Comparison of ENCODE assay signal across 12 cellular contexts in genomic region chr11:68331338-68331947, GRCh38. TPM values are rescaled to one million over a fixed set of nuclear protein-coding genes. Genes with fewer than 3 reads are reported as not detected.
DNase-seq lines count a peak whose midpoint lies in the region; ATAC-seq and TF ChIP-seq lines count a peak whose summit lies in the region.
"Had no signal": no experiment of that assay in that cellular context is flagged by ENCODE, and none has a peak within 500 bp of the region (broad histone marks: within the 10 kb centered on the region; RNA-seq: fewer than 3 reads in every experiment).

No MANE protein-coding gene starts in this region.

- H4K12ac ChIP-seq in trophoblast cell (ENCODE audit: low read depth, low read length), result no peak overlapping the region

- H2BK120ac ChIP-seq in trophoblast cell (ENCODE audit: insufficient read depth, low read length, poor library complexity), result no peak overlapping the region

- no CpG with 5 or more reads among the region's 14 CpGs for WGBS in trophoblast cell (ENCODE audit: extremely low coverage, insufficient coverage, insufficient read length)

- no peak overlapping the region for H3K23ac ChIP-seq in trophoblast cell (ENCODE audit: low read length)

- CTCF ChIA-PET in CD8-positive, alpha-beta memory T cell (lab: Charles Lee), result interaction anchor here (1.5 kb wide), 1 partner anchor 74 kb away, joined by 4 read pairs; no protein-coding TSS in a partner anchor
- CTCF ChIA-PET in T-cell (lab: Charles Lee), result interaction anchor here in 1 of 2 donors (0.6 kb wide), 2 partner anchors 16 to 1536 kb away, joined by 4 to 5 read pairs; no protein-coding TSS in a partner anchor

- in situ Hi-C loops in GM13977 (cut with MboI; ENCODE audit: low pct_unique_long_range_greater_than_20kb, low sequenced_read_pairs, unreplicated experiment), result no loop called here

- H3K4me1 ChIP-seq in CD8-positive, alpha-beta memory T cell (ENCODE audit: insufficient read depth, low read length), result peaks cover 62% of the 10 kb centered on the region
- H3K4me1 ChIP-seq in trophoblast cell (ENCODE audit: control insufficient read depth in 1 of 2, insufficient read depth in 2 of 2, low read length in 2 of 2), result peaks cover 20 to 31% of the 10 kb centered on the region in 2 experiments

- H3K4me3 ChIP-seq in CD8-positive, alpha-beta memory T cell (ENCODE audit: low read length), result no peak overlapping the region
- peak overlapping the region; percentile 34 for H3K4me3 ChIP-seq in trophoblast cell (ENCODE audit: low read depth, low read length)

- H3K27me3 Mint-ChIP-seq in CD8-positive, alpha-beta memory T cell, result peaks cover 1 to 4% of the 10 kb centered on the region in 2 donors
- H3K27me3 Mint-ChIP-seq in T-cell, result peaks cover 0 to 3% of the 10 kb centered on the region in 2 donors
- H3K27me3 Mint-ChIP-seq in glutamatergic neuron (ENCODE audit: unreplicated experiment), result peaks cover 4% of the 10 kb centered on the region

- H4K91ac ChIP-seq in trophoblast cell (ENCODE audit: low read depth, low read length), result no peak overlapping the region

- no peak overlapping the region for H4K8ac ChIP-seq in trophoblast cell (ENCODE audit: low read depth, low read length)

- no peak overlapping the region for H2AFZ ChIP-seq in trophoblast cell (ENCODE audit: insufficient read depth, low read length, poor library complexity)

- peak overlapping the region in 7 of 8 donors; percentile 64 to 89 (median 73) for H3K27ac Mint-ChIP-seq in CD8-positive, alpha-beta memory T cell
- H3K27ac Mint-ChIP-seq in T-cell (peak overlapping the region; percentile 61 to 85), glutamatergic neuron (ENCODE audit: unreplicated experiment) (peak overlapping the region; percentile 66)
- H3K27ac Mint-ChIP-seq: activated B cell treated with CpG ODN at 0.5 μM for 24 hours, HFFc6 had no signal

- POLR2A ChIA-PET in CD8-positive, alpha-beta memory T cell (lab: Charles Lee), result no interaction called here
- POLR2A ChIA-PET in T-cell (lab: Charles Lee), result interaction anchor here in 1 of 2 donors (0.6 kb wide), 1 partner anchor 64 kb away, joined by 3 read pairs; no protein-coding TSS in a partner anchor

- no peaks in the 10 kb centered on the region for H3K9me3 Mint-ChIP-seq in CD8-positive, alpha-beta memory T cell
- H3K9me3 Mint-ChIP-seq in T-cell (no peaks in the 10 kb centered on the region), glutamatergic neuron (ENCODE audit: unreplicated experiment) (peaks cover 1% of the 10 kb centered on the region)
- H3K9me3 Mint-ChIP-seq: activated B cell treated with CpG ODN at 0.5 μM for 24 hours, HFFc6 had no signal

- H3K36me3 ChIP-seq in CD8-positive, alpha-beta memory T cell (ENCODE audit: insufficient read depth, low read length), result no peaks in the 10 kb centered on the region
- no peaks in the 10 kb centered on the region for H3K36me3 ChIP-seq in trophoblast cell (ENCODE audit: control insufficient read depth in 1 of 2, insufficient read depth in 2 of 2, low read length in 2 of 2)
- H3K36me3 ChIP-seq: neutrophil had no signal

- no peak overlapping the region for H3K4ac ChIP-seq in trophoblast cell (ENCODE audit: low read depth, low read length)

- H3K14ac ChIP-seq in trophoblast cell (ENCODE audit: low read length), result no peak overlapping the region

- no peaks in the 10 kb centered on the region for H3K27me3 ChIP-seq in CD8-positive, alpha-beta memory T cell (ENCODE audit: insufficient read depth, low read length, poor library complexity, severe bottlenecking)
- no peaks in the 10 kb centered on the region for H3K27me3 ChIP-seq in trophoblast cell (ENCODE audit: insufficient read depth, low read length)

- ATAC-seq in T-cell (replicated peaks in 1 of 4) (peak; percentile 61 to 71 (median 64)), GM18909 (IDR thresholded peaks at IDR 0.05; ENCODE audit: poor library complexity, unreplicated experiment) (no peak)

- peaks cover 3% of the 10 kb centered on the region for H3K79me1 ChIP-seq in trophoblast cell (ENCODE audit: low read length)

- H2AK5ac ChIP-seq in trophoblast cell (ENCODE audit: low read length), result no peak overlapping the region

- TF ChIP-seq CTCF in glutamatergic neuron (IDR thresholded peaks at IDR 0.05; ENCODE audit: partially characterized antibody, unreplicated experiment), result no peak
- no peak for TF ChIP-seq CTCF in GM13977 (IDR thresholded peaks at IDR 0.05; ENCODE audit: extremely low read depth, insufficient read depth, missing control alignments)

- H3K79me2 ChIP-seq in trophoblast cell (ENCODE audit: control insufficient read depth, insufficient read depth, low read length, poor library complexity), result no peaks in the 10 kb centered on the region

- DNase-seq in CD8-positive, alpha-beta memory T cell, result no peak
- DNase-seq in T-cell (peak in 1 of 34 experiments; percentile 20), glutamatergic neuron (no peak), trophoblast cell (peak; percentile 18 to 39), NCI-H510A treated with DMSO at 0.1 percent for 48 hours (lab: John Stamatoyannopoulos, UW) (no peak), NCI-H2227 treated with DMSO at 0.1 percent for 48 hours (lab: John Stamatoyannopoulos, UW) (no peak), GM13977 (ENCODE audit: low spot score) (no peak)
- DNase-seq: activated B cell treated with CpG ODN at 0.5 μM for 24 hours, HFFc6, NCI-H748 treated with DMSO at 0.1 percent for 48 hours had no signal

- no peak overlapping the region for H3K18ac ChIP-seq in trophoblast cell (ENCODE audit: low read length)

- no peak overlapping the region for H2BK12ac ChIP-seq in trophoblast cell (ENCODE audit: low read length)

- no peak overlapping the region for H3K9ac ChIP-seq in trophoblast cell (ENCODE audit: low read length)

- H3K4me3 Mint-ChIP-seq in CD8-positive, alpha-beta memory T cell, result peak overlapping the region in 6 of 7 donors; percentile 24 to 59 (median 44)
- H3K4me3 Mint-ChIP-seq in T-cell, result peak overlapping the region; percentile 1 to 81 (median 51)
- no peak overlapping the region for H3K4me3 Mint-ChIP-seq in glutamatergic neuron (ENCODE audit: unreplicated experiment)
- H3K4me3 Mint-ChIP-seq: activated B cell treated with CpG ODN at 0.5 μM for 24 hours, HFFc6 had no signal

- H3K36me3 Mint-ChIP-seq in CD8-positive, alpha-beta memory T cell, result no peaks in the 10 kb centered on the region
- H3K36me3 Mint-ChIP-seq in T-cell (no peaks in the 10 kb centered on the region), glutamatergic neuron (ENCODE audit: unreplicated experiment) (no peaks in the 10 kb centered on the region)

- no peak overlapping the region for H2BK5ac ChIP-seq in trophoblast cell (ENCODE audit: low read depth, low read length, poor library complexity)

- no peak overlapping the region for H3K27ac ChIP-seq in CD8-positive, alpha-beta memory T cell (ENCODE audit: low read depth, low read length)
- H3K27ac ChIP-seq in trophoblast cell (ENCODE audit: low read depth, low read length), result no peak overlapping the region
- H3K27ac ChIP-seq: neutrophil had no signal

- peaks cover 36 to 51% (median 49%) of the 10 kb centered on the region in 3 donors for H3K4me1 Mint-ChIP-seq in CD8-positive, alpha-beta memory T cell
- H3K4me1 Mint-ChIP-seq in T-cell, result peaks cover 61 to 72% (median 65%) of the 10 kb centered on the region in 3 donors
- H3K4me1 Mint-ChIP-seq in glutamatergic neuron (ENCODE audit: low read depth, unreplicated experiment), result peaks cover 18% of the 10 kb centered on the region

- no peak overlapping the region for H3K4me2 ChIP-seq in trophoblast cell (ENCODE audit: low read length)

- H3K9me3 ChIP-seq in CD8-positive, alpha-beta memory T cell (ENCODE audit: low read length), result no peaks in the 10 kb centered on the region
- no peaks in the 10 kb centered on the region for H3K9me3 ChIP-seq in trophoblast cell (ENCODE audit: insufficient read depth, low read depth, low read length)
- H3K9me3 ChIP-seq: neutrophil had no signal

RNA-seq across cellular contexts. Expression of gene LRP5, which starts 19.1 kb away (rescaled TPM):
- 1 to 10 TPM; 7.5 to 9.9 TPM for total RNA-seq in CD8-positive, alpha-beta memory T cell
- 0.68 TPM for polyA plus RNA-seq in CD8-positive, alpha-beta memory T cell
- total RNA-seq in T-cell, result 10 to 100 TPM in 1 of 5 donors, 1 to 10 TPM in 4; 1.8 to 11.3 (median 7.0) TPM
- 17.4 TPM for total RNA-seq in glutamatergic neuron (ENCODE audit: unreplicated experiment)
- polyA plus RNA-seq in trophoblast cell (2013), result 16.1 and 17.7 TPM in 2 replicates

RNA-seq across cellular contexts. Expression of gene C11orf24, which starts 59.7 kb away (rescaled TPM):
- total RNA-seq in CD8-positive, alpha-beta memory T cell, result 10 to 100 TPM; 46.9 to 49.8 TPM
- polyA plus RNA-seq in CD8-positive, alpha-beta memory T cell, result 15.7 TPM
- 10 to 100 TPM in 4 of 5 donors, 1 to 10 TPM in 1; 9.5 to 25.3 (median 21.4) TPM for total RNA-seq in T-cell
- total RNA-seq in glutamatergic neuron (ENCODE audit: unreplicated experiment), result 58.4 TPM
- polyA plus RNA-seq in trophoblast cell (2013), result 50.4 and 51.7 TPM in 2 replicates

Comparison
In these comparisons a context has a peak if more than half of its experiments do, and no peak if none do; other contexts are left out.
1. DNase-seq: peak in trophoblast cell (2 of 2); none in CD8-positive, alpha-beta memory T cell (0 of 5), glutamatergic neuron (single experiment), NCI-H510A treated with DMSO at 0.1 percent for 48 hours (single experiment), NCI-H2227 treated with DMSO at 0.1 percent for 48 hours (single experiment) and GM13977 (single experiment).
2. Peak in every context shown above with its lines, with median percentiles within 50 percentile points of each other: H3K27ac Mint-ChIP-seq.